33 cellular contexts compared by ENCODE assay signal in the genomic region with DNA sequence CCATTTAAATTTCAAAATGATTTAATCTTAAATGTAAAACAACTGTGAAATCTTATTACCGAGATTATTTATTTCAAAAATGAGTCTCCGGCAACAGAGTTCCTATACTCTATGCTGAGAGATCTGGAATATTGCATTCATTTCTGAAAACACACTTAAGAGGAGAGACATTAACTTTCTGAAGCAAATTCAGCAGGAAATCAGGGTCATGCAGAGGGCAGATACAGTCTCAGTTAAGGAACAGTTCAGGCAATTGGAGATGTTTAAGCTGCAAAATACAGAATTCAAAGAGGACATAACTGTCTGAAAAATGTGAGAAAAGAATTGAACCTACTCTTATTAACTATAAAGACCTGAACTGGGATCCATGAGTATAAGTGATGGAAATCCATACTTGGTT.
"Had no signal": no experiment of that assay in that cellular context is flagged by ENCODE, and none has a peak within 500 bp of the region (broad histone marks: within the 10 kb centered on the region; RNA-seq: fewer than 3 reads in every experiment).

No MANE protein-coding gene starts in this region.

- DNase-seq: activated B cell treated with CpG ODN at 0.5 μM for 24 hours; activated CD4-positive, alpha-beta memory T cell treated with anti-CD3 and anti-CD28 coated beads for 36 hours; activated CD4-positive, alpha-beta T cell treated with anti-CD3 and anti-CD28 coated beads for 4 hours; activated CD4-positive, alpha-beta T cell treated with anti-CD3 and anti-CD28 coated beads, Interleukin-2, amount 50 U/mL, for 1 hour; activated CD4-positive, CD25-positive, alpha-beta regulatory T cell treated with anti-CD3 and anti-CD28 coated beads, Interleukin-2, amount 50 U/mL, for 72 hours; activated CD8-positive, alpha-beta memory T cell treated with anti-CD3 and anti-CD28 coated beads, Interleukin-2, amount 50 U/mL, for 4 hours; activated effector memory CD4-positive, alpha-beta T cell treated with Interleukin-2 at 50 U/mL for 16 hours; activated naive CD4-positive, alpha-beta T cell treated with anti-CD3 and anti-CD28 coated beads, Interleukin-2, amount 10 ng/mL, durations not matched to agents 7 days and 5 days; activated naive CD8-positive, alpha-beta T cell treated with anti-CD3 and anti-CD28 coated beads, Interleukin-2, amount 50 U/mL, for 24 hours; activated T-cell treated with anti-CD3 and anti-CD28 coated beads for 4 hours; activated T-cell treated with anti-CD3 and anti-CD28 coated beads, Interleukin-2, amount 50 U/mL, for 48 hours; aorta; caudate nucleus; cerebellar nuclear complex; Karpas-422; KBM-7; NCI-H1105; NCI-H1436; NCI-H1694; NCI-H1930; NCI-H2081 treated with DMSO at 0.1 percent for 48 hours; NCI-H226; NCI-H446 treated with DMSO at 0.1 percent for 48 hours; NCI-H524 treated with DMSO at 0.1 percent for 48 hours; NK-92 treated with Interleukin-12 subunit alpha and Interleukin-12 subunit beta, amount 100 ng/mL, for 24 hours; PC-9; SIG-M5 had no signal

- H3K9me3 Mint-ChIP-seq: activated B cell treated with CpG ODN at 0.5 μM for 24 hours; activated naive CD4-positive, alpha-beta T cell treated with anti-CD3 and anti-CD28 coated beads, Interleukin-2, amount 10 ng/mL, durations not matched to agents 7 days and 5 days; activated naive CD8-positive, alpha-beta T cell treated with anti-CD3 and anti-CD28 coated beads, Interleukin-2, amount 50 U/mL, for 24 hours; T-helper 1 cell treated with Interleukin-12 subunit alpha and Interleukin-12 subunit beta and Interleukin-4 antibody, amounts not matched to agents 30 μg/mL and 1 μg/mL, for 36 hours; T-helper 2 cell treated with Interferon-gamma antibody and Interleukin-4, amounts not matched to agents 5 μg/mL and 100 μg/mL, for 36 hours had no signal

- H3K27ac ChIP-seq: PC-9, RWPE1, VCaP had no signal

- H3K4me3 ChIP-seq: PC-9 had no signal

- H3K27me3 Mint-ChIP-seq: activated B cell treated with CpG ODN at 0.5 μM for 24 hours; activated CD4-positive, alpha-beta memory T cell treated with anti-CD3 and anti-CD28 coated beads for 36 hours; activated naive CD4-positive, alpha-beta T cell treated with anti-CD3 and anti-CD28 coated beads, Interleukin-2, amount 10 ng/mL, durations not matched to agents 7 days and 5 days; activated naive CD8-positive, alpha-beta T cell; activated naive CD8-positive, alpha-beta T cell treated with anti-CD3 and anti-CD28 coated beads, Interleukin-2, amount 50 U/mL, for 24 hours had no signal

- H3K36me3 Mint-ChIP-seq: activated CD4-positive, alpha-beta memory T cell treated with anti-CD3 and anti-CD28 coated beads for 36 hours; activated naive CD4-positive, alpha-beta T cell treated with anti-CD3 and anti-CD28 coated beads, Interleukin-2, amount 10 ng/mL, durations not matched to agents 7 days and 5 days; activated naive CD8-positive, alpha-beta T cell had no signal

- H3K27ac Mint-ChIP-seq: activated B cell treated with CpG ODN at 0.5 μM for 24 hours; activated CD4-positive, alpha-beta memory T cell treated with anti-CD3 and anti-CD28 coated beads for 36 hours; activated naive CD4-positive, alpha-beta T cell treated with anti-CD3 and anti-CD28 coated beads, Interleukin-2, amount 10 ng/mL, durations not matched to agents 7 days and 5 days; activated naive CD8-positive, alpha-beta T cell; activated naive CD8-positive, alpha-beta T cell treated with anti-CD3 and anti-CD28 coated beads, Interleukin-2, amount 50 U/mL, for 24 hours; T-helper 1 cell treated with Interleukin-12 subunit alpha and Interleukin-12 subunit beta and Interleukin-4 antibody, amounts not matched to agents 30 μg/mL and 1 μg/mL, for 36 hours; T-helper 2 cell treated with Interferon-gamma antibody and Interleukin-4, amounts not matched to agents 5 μg/mL and 100 μg/mL, for 36 hours had no signal

- H3K4me1 Mint-ChIP-seq: activated B cell treated with CpG ODN at 0.5 μM for 24 hours; activated naive CD4-positive, alpha-beta T cell treated with anti-CD3 and anti-CD28 coated beads, Interleukin-2, amount 10 ng/mL, durations not matched to agents 7 days and 5 days; activated naive CD8-positive, alpha-beta T cell treated with anti-CD3 and anti-CD28 coated beads, Interleukin-2, amount 50 U/mL, for 24 hours had no signal

- H3K4me3 Mint-ChIP-seq: activated B cell treated with CpG ODN at 0.5 μM for 24 hours; activated CD4-positive, alpha-beta memory T cell treated with anti-CD3 and anti-CD28 coated beads for 36 hours; activated naive CD4-positive, alpha-beta T cell treated with anti-CD3 and anti-CD28 coated beads, Interleukin-2, amount 10 ng/mL, durations not matched to agents 7 days and 5 days; activated naive CD8-positive, alpha-beta T cell; activated naive CD8-positive, alpha-beta T cell treated with anti-CD3 and anti-CD28 coated beads, Interleukin-2, amount 50 U/mL, for 24 hours; T-helper 1 cell treated with Interleukin-12 subunit alpha and Interleukin-12 subunit beta and Interleukin-4 antibody, amounts not matched to agents 30 μg/mL and 1 μg/mL, for 36 hours; T-helper 2 cell treated with Interferon-gamma antibody and Interleukin-4, amounts not matched to agents 5 μg/mL and 100 μg/mL, for 36 hours had no signal

- ATAC-seq: activated naive CD8-positive, alpha-beta T cell treated with anti-CD3 and anti-CD28 coated beads, Interleukin-2, amount 50 U/mL, for 24 hours; Right ventricle myocardium inferior had no signal
